ENCODE assay signal across 22 cellular contexts in genomic region chr11:105151936-105152554, GRCh38. TPM values are rescaled to one million over a fixed set of nuclear protein-coding genes. Genes with fewer than 3 reads are reported as not detected.
DNase-seq lines count a peak whose midpoint lies in the region; FAIRE-seq and TF ChIP-seq lines count a peak whose summit lies in the region.
"Had no signal": no experiment of that assay in that cellular context is flagged by ENCODE, and none has a peak within 500 bp of the region (broad histone marks: within the 10 kb centered on the region; RNA-seq: fewer than 3 reads in every experiment).

No MANE protein-coding gene starts in this region.

- TF ChIP-seq CTCF in HFFc6 (IDR thresholded peaks at IDR 0.05) (no peak), fibroblast of mammary gland (conservative IDR thresholded peaks at IDR 0.05; ENCODE audit: control insufficient read depth, insufficient read depth, low read depth, low read length) (no peak), lower leg skin (IDR thresholded peaks at IDR 0.05) (no peak)

- WGBS in lower leg skin, 2 donors = 86 to 89% methylated on average over 8 of the region's 8 CpGs

- intact Hi-C loops in lower leg skin (cut with DNase I; ENCODE audit: low total_unique reads) = no loop called here

- TF ChIP-seq POLR2A in lower leg skin (IDR thresholded peaks at IDR 0.05) = no peak

- H3K4me1 Mint-ChIP-seq in HFFc6 (ENCODE audit: low read depth) = peaks cover 34% of the 10 kb centered on the region
- H3K4me1 Mint-ChIP-seq: stimulated activated memory B cell treated with anti-CD40 and anti-IgM and Interleukin-4, amounts not matched to agents 10 μg/mL and 1 μg/mL and 100 μg/mL, for 72 hours had no signal

- H3K27ac Mint-ChIP-seq in HFFc6 = peak overlapping the region; percentile 60
- H3K27ac Mint-ChIP-seq: stimulated activated memory B cell treated with anti-CD40 and anti-IgM and Interleukin-4, amounts not matched to agents 10 μg/mL and 1 μg/mL and 100 μg/mL, for 72 hours had no signal

- DNase-seq in HFFc6 (peak; percentile 43), amniotic epithelial cell (ENCODE audit: low read depth) (peak; percentile 64), fibroblast of mammary gland (ENCODE audit: low read depth) (peak; percentile 75), skeletal muscle cell (ENCODE audit: low read depth) (peak; percentile 32), GM19239 (ENCODE audit: insufficient read length, low spot score) (no peak), superior temporal gyrus (ENCODE audit: extremely low spot score) (no peak), lower leg skin (ENCODE audit: low spot score in 2 of 2) (no peak)
- DNase-seq: activated CD4-positive, alpha-beta T cell treated with anti-CD3 and anti-CD28 coated beads, Interleukin-2, amount 50 U/mL, for 48 hours; activated gamma-delta T cell treated with Interleukin-2 at 50 U/mL for 16 hours; AML-193; anterior cingulate cortex; DMS79 treated with DMSO at 0.1 percent for 48 hours; NCI-H1105 treated with DMSO at 0.1 percent for 48 hours; NCI-H524 treated with DMSO at 0.1 percent for 48 hours; retina; SHP77 treated with DMSO at 0.1 percent for 48 hours; stimulated activated CD4-positive, alpha-beta T cell treated with anti-CD3 and anti-CD28 coated beads, Interleukin-15, amount 100 ng/mL, for 24 hours had no signal

- FAIRE-seq in GM19239 (lab: Jason Lieb, UNC) = no peak

- H3K27me3 Mint-ChIP-seq in HFFc6 (ENCODE audit: insufficient read depth) = peaks cover 2% of the 10 kb centered on the region

- peak overlapping the region; percentile 19 for H3K4me3 Mint-ChIP-seq in HFFc6
- H3K4me3 Mint-ChIP-seq: stimulated activated memory B cell treated with anti-CD40 and anti-IgM and Interleukin-4, amounts not matched to agents 10 μg/mL and 1 μg/mL and 100 μg/mL, for 72 hours had no signal

- H3K4me3 ChIP-seq in fibroblast of mammary gland (ENCODE audit: control insufficient read depth, low read depth, low read length) (no peak overlapping the region), skeletal muscle cell (ENCODE audit: low read depth, low read length) (no peak overlapping the region), lower leg skin (ENCODE audit: low read depth, poor library complexity, severe bottlenecking) (no peak overlapping the region)

- H3K9me3 Mint-ChIP-seq in HFFc6 = no peaks in the 10 kb centered on the region
- H3K9me3 Mint-ChIP-seq: stimulated activated memory B cell treated with anti-CD40 and anti-IgM and Interleukin-4, amounts not matched to agents 10 μg/mL and 1 μg/mL and 100 μg/mL, for 72 hours had no signal

- no peaks in the 10 kb centered on the region for H3K36me3 Mint-ChIP-seq in HFFc6 (ENCODE audit: low read depth)
- H3K36me3 Mint-ChIP-seq: stimulated activated memory B cell treated with anti-CD40 and anti-IgM and Interleukin-4, amounts not matched to agents 10 μg/mL and 1 μg/mL and 100 μg/mL, for 72 hours had no signal

RNA-seq across cellular contexts. Expression of gene CARD18, which starts 12.5 kb away (rescaled TPM):
- total RNA-seq in HFFc6 (2021; fragmentation: NEBNext Ultra II Directional; extraction: Animal tissue kit (Norgen Biotek cat#: 25700)) = not detected
- 10 to 100 TPM in 3 of 4 donors, 1 to 10 TPM in 1; 4.6 to 13.9 (median 13.1) TPM for total RNA-seq in lower leg skin
- total RNA-seq: glomerular endothelial cell; left lobe of liver; OCI-LY7; T-helper 1 cell treated with Interleukin-12 subunit alpha and Interleukin-12 subunit beta and Interleukin-4 antibody, amounts not matched to agents 30 ng/mL and 1 ng/mL, for 36 hours had no signal

Comparison
In these comparisons a context has a peak if more than half of its experiments do, and no peak if none do; other contexts are left out.
1. DNase-seq: peak in HFFc6 (single experiment), amniotic epithelial cell (single experiment), fibroblast of mammary gland (single experiment) and skeletal muscle cell (single experiment); none in GM19239 (single experiment), superior temporal gyrus (single experiment) and lower leg skin (0 of 2).
2. RNA of gene CARD18, which starts 12.5 kb away (total RNA-seq): 4.6 to 13.9 TPM in lower leg skin; not detected in HFFc6; every median in the first group is over 4 times any median in the second.